Comparison of ENCODE assay signal across 14 cellular contexts in the genomic region with DNA sequence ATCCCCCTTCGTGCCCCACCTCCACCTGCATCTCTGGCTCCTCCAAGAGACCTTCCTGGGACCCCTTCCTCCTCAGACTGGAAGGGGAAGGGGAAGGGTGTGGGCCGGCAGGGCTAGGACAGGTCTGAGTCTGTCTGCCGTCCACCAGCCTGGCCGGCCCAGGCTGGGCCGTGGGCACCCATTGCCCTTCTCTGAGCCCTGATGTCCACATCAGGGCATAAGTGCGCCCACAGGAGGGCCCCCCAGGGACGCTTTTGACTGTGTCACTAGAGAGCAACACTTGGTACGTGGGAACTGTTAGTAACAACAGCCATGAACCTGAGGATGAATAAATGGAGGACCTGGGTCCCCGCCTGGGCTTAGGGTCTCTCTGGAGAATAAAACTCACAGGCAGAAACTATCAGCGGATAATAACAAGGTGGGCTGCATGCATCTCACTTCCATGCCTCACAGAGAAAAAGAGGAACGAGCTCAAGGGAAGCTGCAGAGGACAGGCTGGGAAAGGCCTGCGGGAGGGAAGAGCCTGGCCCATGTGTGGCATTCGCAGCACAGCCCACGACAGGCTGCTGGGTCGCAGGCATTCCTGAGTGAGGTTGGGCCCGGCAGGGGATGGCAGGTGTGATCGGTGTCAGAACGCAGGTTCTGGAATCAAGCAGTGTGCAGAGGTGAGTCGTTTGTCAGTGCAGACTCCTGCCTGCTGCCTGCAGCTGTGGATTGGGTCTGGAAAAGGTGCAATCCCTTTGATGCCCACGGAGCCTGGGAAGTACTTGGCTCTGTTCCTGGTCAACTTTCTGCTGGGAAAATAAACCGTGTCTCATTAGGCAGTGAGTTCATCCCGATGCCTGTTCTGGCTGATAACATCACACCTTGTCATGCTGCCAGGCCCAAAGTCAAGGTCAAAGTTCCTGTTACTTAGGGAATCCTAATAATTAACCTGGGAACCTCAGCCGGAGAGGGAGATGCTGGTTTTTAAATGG.
A peak's percentile ranks its signal among the peaks of the same experiment; 100 is the strongest.
DNase-seq lines count a peak whose midpoint lies in the region; ATAC-seq and TF ChIP-seq lines count a peak whose summit lies in the region.
"Had no signal": no experiment of that assay in that cellular context is flagged by ENCODE, and none has a peak within 500 bp of the region (broad histone marks: within the 10 kb centered on the region; RNA-seq: fewer than 3 reads in every experiment).

No MANE protein-coding gene starts in this region.

- no peak overlapping the region for H4K5ac ChIP-seq in IMR-90 (ENCODE audit: low read depth, low read length)

- H3K56ac ChIP-seq in IMR-90 (ENCODE audit: extremely low read depth, insufficient read depth, low read length): no peak overlapping the region

- no peak overlapping the region for H3K23ac ChIP-seq in IMR-90 (ENCODE audit: low read depth, low read length)

- H3K36me3 ChIP-seq in BE2C (no peaks in the 10 kb centered on the region), IMR-90 (ENCODE audit: control insufficient read depth, insufficient read depth, low read length) (no peaks in the 10 kb centered on the region), liver (ENCODE audit: control insufficient read depth in 4 of 4, insufficient read depth in 3 of 4, low read depth in 1 of 4, low read length in 3 of 4) (no peaks in the 10 kb centered on the region)
- H3K36me3 ChIP-seq: SJCRH30, tibial nerve had no signal

- POLR2A ChIA-PET in IMR-90 (lab: Charles Lee; ENCODE audit: unreplicated experiment): no interaction called here

- BruUV-seq in IMR-90 (replicated peaks; lab: Mats Ljungman, UMichigan): no TSS peak

- ATAC-seq in IMR-90 (ENCODE audit: low read depth): peak; percentile 51; the same call in 1 of the 2 replicates
- ATAC-seq: activated CD4-positive, alpha-beta T cell treated with anti-CD3 and anti-CD28 coated beads for 36 hours had no signal

- H2AK9ac ChIP-seq in IMR-90 (replicated peaks; ENCODE audit: low read depth, low read length, poor library complexity): peak overlapping the region; percentile 13

- H3K9me1 ChIP-seq in IMR-90 (ENCODE audit: insufficient read depth, low read length): 0 out of 2 replicates have a peak, but pooled peaks cover 3% of the 10 kb centered on the region

- in situ Hi-C loops in IMR-90 (cut with MboI; ENCODE audit: low sequenced_read_pairs): no loop called here

- CTCF ChIA-PET in IMR-90 (lab: Yijun Ruan, JAX): no interaction called here

- no peaks in the 10 kb centered on the region for H3K9me3 ChIP-seq in BE2C
- no peaks in the 10 kb centered on the region for H3K9me3 ChIP-seq in IMR-90 (ENCODE audit: control insufficient read depth, insufficient read depth, low read length)
- H3K9me3 ChIP-seq in liver (ENCODE audit: control insufficient read depth in 4 of 4, low read length in 3 of 4): no peaks in the 10 kb centered on the region
- H3K9me3 ChIP-seq: SJCRH30, tibial nerve had no signal

- no peak overlapping the region for H3K4ac ChIP-seq in IMR-90 (ENCODE audit: low read depth, low read length)

- no peak for TF ChIP-seq RAD21 in IMR-90 (IDR thresholded peaks at IDR 0.05; ENCODE audit: low read length)
- TF ChIP-seq RAD21 in liver (IDR thresholded peaks at IDR 0.05): peak; percentile 58 to 71

- H2BK15ac ChIP-seq in IMR-90 (ENCODE audit: low read depth, low read length): no peak overlapping the region

- H3K4me2 ChIP-seq in IMR-90 (ENCODE audit: low read depth, low read length): no peak overlapping the region

- WGBS in IMR-90 (ENCODE audit: extremely low coverage in 2 of 2, insufficient read length in 1 of 2), 2 experiments: 25% methylated on average over 7 of the region's 23 CpGs; no CpG with 5 or more reads in 1 of the 2 experiments
- whole genome bisulfite sequencing in liver: 56% methylated on average over 23 of the region's 23 CpGs

- H3K4me3 ChIP-seq in BE2C (ENCODE audit: low read depth, low read length) (no peak overlapping the region), IMR-90 (ENCODE audit: insufficient read depth, low read depth, low read length) (no peak overlapping the region), liver (ENCODE audit: low read depth in 1 of 3, low read length in 3 of 3) (no peak overlapping the region)
- H3K4me3 ChIP-seq: SJCRH30, tibial nerve had no signal

- no peak for TF ChIP-seq POLR2A in IMR-90 (IDR thresholded peaks at IDR 0.05; ENCODE audit: low read depth, low read length)

- dilution Hi-C loops in IMR-90 (cut with HindIII; ENCODE audit: low sequenced_read_pairs, unreplicated experiment): no loop called here

- intact Hi-C loops in IMR-90 (cut with micrococcal nuclease): no loop called here

- no peak overlapping the region for H3K18ac ChIP-seq in IMR-90 (ENCODE audit: low read depth, low read length)

- H4K91ac ChIP-seq in IMR-90 (ENCODE audit: insufficient read depth, low read depth, low read length): no peak overlapping the region

- no peak overlapping the region for H2BK5ac ChIP-seq in IMR-90 (ENCODE audit: low read depth, low read length, poor library complexity, severe bottlenecking)

- peaks cover 0 to 5% of the 10 kb centered on the region in 2 experiments; a peak in 2 of 4 replicates for H3K79me1 ChIP-seq in IMR-90 (ENCODE audit: low read depth in 1 of 2, low read length in 2 of 2)

- no peak overlapping the region for H3K14ac ChIP-seq in IMR-90 (replicated peaks; ENCODE audit: low read depth, low read length)

- DNase-seq in BE2C (peak; percentile 60), IMR-90 (peak; percentile 49), astrocyte of the hippocampus (ENCODE audit: low read depth, low spot score) (peak; percentile 45), NCI-H1930 (lab: John Stamatoyannopoulos, UW) (no peak), superior temporal gyrus (ENCODE audit: extremely low spot score) (no peak), NCI-H2171 (lab: John Stamatoyannopoulos, UW) (no peak)
- DNase-seq in effector CD4-positive, alpha-beta T cell: no peak
- DNase-seq: activated CD4-positive, alpha-beta T cell treated with anti-CD3 and anti-CD28 coated beads for 36 hours; activated naive CD4-positive, alpha-beta T cell treated with anti-CD3 and anti-CD28 coated beads for 36 hours; AML-193; NCI-H2029 treated with DMSO at 0.1 percent for 48 hours; SJCRH30 had no signal

- H4K8ac ChIP-seq in IMR-90 (ENCODE audit: low read depth in 2 of 2, low read length in 2 of 2): no peak overlapping the region

- no peak overlapping the region for H2BK20ac ChIP-seq in IMR-90 (ENCODE audit: low read depth, low read length)

- peak overlapping the region; percentile 63 for H2AFZ ChIP-seq in IMR-90 (replicated peaks; ENCODE audit: low read length, poor library complexity)

- no peak overlapping the region for H3K27ac ChIP-seq in IMR-90 (ENCODE audit: insufficient read depth, low read length)
- peak overlapping the region; percentile 82 to 85 for H3K27ac ChIP-seq in liver (ENCODE audit: low read depth in 1 of 2, low read length in 2 of 2)
- H3K27ac ChIP-seq: SJCRH30, tibial nerve had no signal

- no peak overlapping the region for H2AK5ac ChIP-seq in IMR-90 (ENCODE audit: low read depth, low read length)

- no peak for TF ChIP-seq CTCF in BE2C (IDR thresholded peaks at IDR 0.05; ENCODE audit: low read depth, low read length)
- no peak for TF ChIP-seq CTCF in IMR-90 (conservative IDR thresholded peaks at IDR 0.05; ENCODE audit: low read depth, low read length)
- TF ChIP-seq CTCF in liver (IDR thresholded peaks at IDR 0.05; ENCODE audit: low read depth, low read length, missing input control): peak; percentile 22

- H3K9ac ChIP-seq in IMR-90 (ENCODE audit: low read depth, low read length) (no peak overlapping the region), liver (ENCODE audit: low read depth in 1 of 2, low read length in 2 of 2) (no peak overlapping the region)

- no peak overlapping the region for H2BK120ac ChIP-seq in IMR-90 (ENCODE audit: low read depth, low read length)

- H3K4me1 ChIP-seq in BE2C (peaks cover 11% of the 10 kb centered on the region), IMR-90 (ENCODE audit: control insufficient read depth, insufficient read depth, low read length) (peaks cover 5% of the 10 kb centered on the region; the same call in 1 of the 2 replicates), liver (ENCODE audit: control insufficient read depth in 4 of 4, insufficient read depth in 4 of 4, low read length in 3 of 4) (peaks cover 9 to 34% (median 24%) of the 10 kb centered on the region in 4 donors)
- H3K4me1 ChIP-seq: SJCRH30, tibial nerve had no signal

- 0 out of 2 replicates have a peak, but pooled peaks cover 7% of the 10 kb centered on the region for H4K20me1 ChIP-seq in IMR-90 (ENCODE audit: insufficient read depth, low read length)

- H3K27me3 ChIP-seq in BE2C (no peaks in the 10 kb centered on the region), IMR-90 (ENCODE audit: control insufficient read depth, insufficient read depth, low read length) (no peaks in the 10 kb centered on the region), liver (ENCODE audit: control insufficient read depth in 4 of 4, insufficient read depth in 4 of 4, low read length in 3 of 4) (no peaks in the 10 kb centered on the region)
- H3K27me3 ChIP-seq: SJCRH30, tibial nerve had no signal

TF ChIP-seq in IMR-90, 13 proteins besides CTCF, POLR2A, EP300 and RAD21 (continues in another document):
- TF ChIP-seq CHD1 (IDR thresholded peaks at IDR 0.05; ENCODE audit: low read depth, low read length) (no peak), BHLHE40 (IDR thresholded peaks at IDR 0.05; ENCODE audit: low read depth, low read length) (no peak), RFX5 (IDR thresholded peaks at IDR 0.05; ENCODE audit: low read depth, low read length) (no peak), CEBPB (IDR thresholded peaks at IDR 0.05; ENCODE audit: low read depth, low read length) (no peak)
- TF ChIP-seq, protein P1, sequence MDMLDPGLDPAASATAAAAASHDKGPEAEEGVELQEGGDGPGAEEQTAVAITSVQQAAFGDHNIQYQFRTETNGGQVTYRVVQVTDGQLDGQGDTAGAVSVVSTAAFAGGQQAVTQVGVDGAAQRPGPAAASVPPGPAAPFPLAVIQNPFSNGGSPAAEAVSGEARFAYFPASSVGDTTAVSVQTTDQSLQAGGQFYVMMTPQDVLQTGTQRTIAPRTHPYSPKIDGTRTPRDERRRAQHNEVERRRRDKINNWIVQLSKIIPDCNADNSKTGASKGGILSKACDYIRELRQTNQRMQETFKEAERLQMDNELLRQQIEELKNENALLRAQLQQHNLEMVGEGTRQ (IDR thresholded peaks at IDR 0.05; ENCODE audit: low read depth, low read length): no peak

TF ChIP-seq in liver, 16 proteins besides CTCF, POLR2A, EP300 and RAD21 (continues in another document):
- TF ChIP-seq FOXA1 (IDR thresholded peaks at IDR 0.05): peak; percentile 91
- peak; percentile 74 for TF ChIP-seq FOXA2 (IDR thresholded peaks at IDR 0.05)
- TF ChIP-seq EGR1 (IDR thresholded peaks at IDR 0.05; ENCODE audit: low read depth in 2 of 2): peak in 1 of 2 donors; percentile 71
- TF ChIP-seq GABPA (IDR thresholded peaks at IDR 0.05 in 1 of 2, conservative IDR thresholded peaks at IDR 0.05 in 1 of 2): peak in 1 of 2 donors; percentile 71
- TF ChIP-seq HNF4A (conservative IDR thresholded peaks at IDR 0.05): peak; percentile 90 to 96
- TF ChIP-seq, protein P2, sequence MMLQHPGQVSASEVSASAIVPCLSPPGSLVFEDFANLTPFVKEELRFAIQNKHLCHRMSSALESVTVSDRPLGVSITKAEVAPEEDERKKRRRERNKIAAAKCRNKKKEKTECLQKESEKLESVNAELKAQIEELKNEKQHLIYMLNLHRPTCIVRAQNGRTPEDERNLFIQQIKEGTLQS (IDR thresholded peaks at IDR 0.05): peak; percentile 60
- TF ChIP-seq JUND (IDR thresholded peaks at IDR 0.05): peak; percentile 61 to 97

Comparison
In these comparisons a context has a peak if more than half of its experiments do, and no peak if none do; other contexts are left out.
1. DNase-seq: peak in BE2C (single experiment), IMR-90 (single experiment) and astrocyte of the hippocampus (single experiment); none in NCI-H1930 (0 of 2), superior temporal gyrus (single experiment), NCI-H2171 (single experiment) and effector CD4-positive, alpha-beta T cell (single experiment).